16 cellular contexts compared by ENCODE assay signal in genomic region chr1:201555593-201555945, GRCh38.
"Had no signal": no experiment of that assay in that cellular context is flagged by ENCODE, and none has a peak within 500 bp of the region (broad histone marks: within the 10 kb centered on the region; RNA-seq: fewer than 3 reads in every experiment).

No MANE protein-coding gene starts in this region.

- H3K4me3 ChIP-seq: pancreas, SJCRH30, tibial artery had no signal

- H3K9me3 Mint-ChIP-seq: activated CD8-positive, alpha-beta T cell treated with anti-CD3 and anti-CD28 coated beads for 36 hours; activated naive CD8-positive, alpha-beta T cell treated with anti-CD3 and anti-CD28 coated beads for 36 hours; activated T-cell treated with anti-CD3 and anti-CD28 coated beads, Interleukin-2, amount 50 U/mL, for 72 hours; neural crest cell; stimulated activated effector memory CD8-positive, alpha-beta T cell treated with anti-CD3 and anti-CD28 coated beads, Interleukin-12 subunit alpha, Interleukin-12 subunit beta, amount 100 ng/mL, for 72 hours had no signal

- H3K27me3 ChIP-seq: pancreas, SJCRH30, tibial artery had no signal

- H3K9me3 ChIP-seq: pancreas, SJCRH30, tibial artery had no signal

- ATAC-seq: activated CD8-positive, alpha-beta T cell treated with anti-CD3 and anti-CD28 coated beads for 36 hours; activated T-cell treated with anti-CD3 and anti-CD28 coated beads, Interleukin-2, amount 50 U/mL, for 72 hours; pancreas; stimulated activated effector memory CD8-positive, alpha-beta T cell treated with anti-CD3 and anti-CD28 coated beads, Interleukin-12 subunit alpha, Interleukin-12 subunit beta, amount 100 ng/mL, for 72 hours had no signal

- H3K36me3 ChIP-seq: pancreas, tibial artery had no signal

- H3K4me1 ChIP-seq: pancreas had no signal

- DNase-seq: activated CD4-positive, alpha-beta T cell treated with anti-CD3 and anti-CD28 coated beads for 1 hour; activated CD8-positive, alpha-beta memory T cell treated with anti-CD3 and anti-CD28 coated beads, Interleukin-2, amount 50 U/mL, for 4 hours; activated CD8-positive, alpha-beta T cell treated with anti-CD3 and anti-CD28 coated beads for 36 hours; activated gamma-delta T cell treated with Interleukin-2 at 50 U/mL for 16 hours; activated naive CD8-positive, alpha-beta T cell treated with anti-CD3 and anti-CD28 coated beads for 36 hours; activated T-cell treated with anti-CD3 and anti-CD28 coated beads, Interleukin-2, amount 50 U/mL, for 72 hours; anterior cingulate cortex; hypothalamus; pancreas; SJCRH30; SW 1271; T-helper 9 cell; tibial artery had no signal

- H3K27ac Mint-ChIP-seq: activated CD8-positive, alpha-beta T cell treated with anti-CD3 and anti-CD28 coated beads for 36 hours; activated naive CD8-positive, alpha-beta T cell treated with anti-CD3 and anti-CD28 coated beads for 36 hours; activated T-cell treated with anti-CD3 and anti-CD28 coated beads, Interleukin-2, amount 50 U/mL, for 72 hours; stimulated activated effector memory CD8-positive, alpha-beta T cell treated with anti-CD3 and anti-CD28 coated beads, Interleukin-12 subunit alpha, Interleukin-12 subunit beta, amount 100 ng/mL, for 72 hours had no signal

- H3K4me3 Mint-ChIP-seq: activated CD8-positive, alpha-beta T cell treated with anti-CD3 and anti-CD28 coated beads for 36 hours; activated naive CD8-positive, alpha-beta T cell treated with anti-CD3 and anti-CD28 coated beads for 36 hours; activated T-cell treated with anti-CD3 and anti-CD28 coated beads, Interleukin-2, amount 50 U/mL, for 72 hours; neural crest cell; stimulated activated effector memory CD8-positive, alpha-beta T cell treated with anti-CD3 and anti-CD28 coated beads, Interleukin-12 subunit alpha, Interleukin-12 subunit beta, amount 100 ng/mL, for 72 hours had no signal

- H3K27ac ChIP-seq: epithelial cell of prostate, pancreas, SJCRH30, tibial artery had no signal

- H3K36me3 Mint-ChIP-seq: stimulated activated effector memory CD8-positive, alpha-beta T cell treated with anti-CD3 and anti-CD28 coated beads, Interleukin-12 subunit alpha, Interleukin-12 subunit beta, amount 100 ng/mL, for 72 hours had no signal

- H3K27me3 Mint-ChIP-seq: activated CD8-positive, alpha-beta T cell treated with anti-CD3 and anti-CD28 coated beads for 36 hours; activated naive CD8-positive, alpha-beta T cell treated with anti-CD3 and anti-CD28 coated beads for 36 hours had no signal
